ENCODE assay signal across 2 cellular contexts in the genomic region with DNA sequence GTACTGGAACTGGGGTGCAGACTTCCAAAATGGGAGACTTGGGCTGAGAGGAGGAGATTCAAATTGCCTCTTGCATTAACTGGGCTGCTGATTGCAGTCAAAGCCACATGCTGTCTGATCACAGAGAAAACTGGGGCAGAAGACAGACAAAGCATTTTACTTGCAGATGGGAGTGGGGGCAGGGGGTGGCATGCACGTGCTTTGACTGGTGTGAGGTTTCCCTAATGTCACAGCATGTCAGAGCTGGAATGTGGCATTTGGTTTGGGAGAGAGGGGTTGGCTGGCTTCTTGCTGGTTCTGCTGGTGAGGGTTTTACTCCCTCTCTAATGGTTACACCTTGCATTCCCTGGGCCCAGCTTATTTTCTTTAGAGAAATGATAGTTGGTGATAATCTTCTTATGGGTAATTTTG.
TF ChIP-seq lines count a peak whose summit lies in the region.

No MANE protein-coding gene starts in this region.

TF ChIP-seq in HEK293, 187 proteins besides CTCF, POLR2A, EP300 and RAD21:
- TF ChIP-seq ZNF585B (tag by site-specific recombination; IDR thresholded peaks at IDR 0.05) = no peak
- TF ChIP-seq, protein P1, sequence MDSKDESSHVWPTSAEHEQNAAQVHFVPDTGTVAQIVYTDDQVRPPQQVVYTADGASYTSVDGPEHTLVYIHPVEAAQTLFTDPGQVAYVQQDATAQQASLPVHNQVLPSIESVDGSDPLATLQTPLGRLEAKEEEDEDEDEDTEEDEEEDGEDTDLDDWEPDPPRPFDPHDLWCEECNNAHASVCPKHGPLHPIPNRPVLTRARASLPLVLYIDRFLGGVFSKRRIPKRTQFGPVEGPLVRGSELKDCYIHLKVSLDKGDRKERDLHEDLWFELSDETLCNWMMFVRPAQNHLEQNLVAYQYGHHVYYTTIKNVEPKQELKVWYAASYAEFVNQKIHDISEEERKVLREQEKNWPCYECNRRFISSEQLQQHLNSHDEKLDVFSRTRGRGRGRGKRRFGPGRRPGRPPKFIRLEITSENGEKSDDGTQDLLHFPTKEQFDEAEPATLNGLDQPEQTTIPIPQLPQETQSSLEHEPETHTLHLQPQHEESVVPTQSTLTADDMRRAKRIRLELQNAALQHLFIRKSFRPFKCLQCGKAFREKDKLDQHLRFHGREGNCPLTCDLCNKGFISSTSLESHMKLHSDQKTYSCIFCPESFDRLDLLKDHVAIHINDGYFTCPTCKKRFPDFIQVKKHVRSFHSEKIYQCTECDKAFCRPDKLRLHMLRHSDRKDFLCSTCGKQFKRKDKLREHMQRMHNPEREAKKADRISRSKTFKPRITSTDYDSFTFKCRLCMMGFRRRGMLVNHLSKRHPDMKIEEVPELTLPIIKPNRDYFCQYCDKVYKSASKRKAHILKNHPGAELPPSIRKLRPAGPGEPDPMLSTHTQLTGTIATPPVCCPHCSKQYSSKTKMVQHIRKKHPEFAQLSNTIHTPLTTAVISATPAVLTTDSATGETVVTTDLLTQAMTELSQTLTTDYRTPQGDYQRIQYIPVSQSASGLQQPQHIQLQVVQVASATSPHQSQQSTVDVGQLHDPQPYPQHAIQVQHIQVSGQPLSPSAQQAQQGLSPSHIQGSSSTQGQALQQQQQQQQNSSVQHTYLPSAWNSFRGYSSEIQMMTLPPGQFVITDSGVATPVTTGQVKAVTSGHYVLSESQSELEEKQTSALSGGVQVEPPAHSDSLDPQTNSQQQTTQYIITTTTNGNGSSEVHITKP (tag by site-specific recombination; IDR thresholded peaks at IDR 0.05) = peak; percentile 81
- TF ChIP-seq, protein P2, sequence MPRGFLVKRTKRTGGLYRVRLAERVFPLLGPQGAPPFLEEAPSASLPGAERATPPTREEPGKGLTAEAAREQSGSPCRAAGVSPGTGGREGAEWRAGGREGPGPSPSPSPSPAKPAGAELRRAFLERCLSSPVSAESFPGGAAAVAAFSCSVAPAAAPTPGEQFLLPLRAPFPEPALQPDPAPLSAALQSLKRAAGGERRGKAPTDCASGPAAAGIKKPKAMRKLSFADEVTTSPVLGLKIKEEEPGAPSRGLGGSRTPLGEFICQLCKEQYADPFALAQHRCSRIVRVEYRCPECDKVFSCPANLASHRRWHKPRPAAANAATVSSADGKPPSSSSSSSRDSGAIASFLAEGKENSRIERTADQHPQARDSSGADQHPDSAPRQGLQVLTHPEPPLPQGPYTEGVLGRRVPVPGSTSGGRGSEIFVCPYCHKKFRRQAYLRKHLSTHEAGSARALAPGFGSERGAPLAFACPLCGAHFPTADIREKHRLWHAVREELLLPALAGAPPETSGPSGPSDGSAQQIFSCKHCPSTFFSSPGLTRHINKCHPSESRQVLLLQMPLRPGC (tag by site-specific recombination; IDR thresholded peaks at IDR 0.05) = no peak
- TF ChIP-seq ZNF366 (tag by site-specific recombination; conservative IDR thresholded peaks at IDR 0.05) = no peak
- no peak for TF ChIP-seq BCL11B (tag by site-specific recombination; IDR thresholded peaks at IDR 0.05; ENCODE audit: low read depth)
- TF ChIP-seq GLI4 (tag by site-specific recombination; IDR thresholded peaks at IDR 0.05) = no peak
- no peak for TF ChIP-seq ZNF510 (tag by site-specific recombination; IDR thresholded peaks at IDR 0.05; ENCODE audit: insufficient replicate concordance)
- TF ChIP-seq ZIC2 (tag by site-specific recombination; IDR thresholded peaks at IDR 0.05) = peak; percentile 80
- TF ChIP-seq ZNF24 (tag by site-specific recombination; IDR thresholded peaks at IDR 0.05) = no peak
- TF ChIP-seq ZNF10 (tag by site-specific recombination; IDR thresholded peaks at IDR 0.05) = no peak
- TF ChIP-seq, protein P3, sequence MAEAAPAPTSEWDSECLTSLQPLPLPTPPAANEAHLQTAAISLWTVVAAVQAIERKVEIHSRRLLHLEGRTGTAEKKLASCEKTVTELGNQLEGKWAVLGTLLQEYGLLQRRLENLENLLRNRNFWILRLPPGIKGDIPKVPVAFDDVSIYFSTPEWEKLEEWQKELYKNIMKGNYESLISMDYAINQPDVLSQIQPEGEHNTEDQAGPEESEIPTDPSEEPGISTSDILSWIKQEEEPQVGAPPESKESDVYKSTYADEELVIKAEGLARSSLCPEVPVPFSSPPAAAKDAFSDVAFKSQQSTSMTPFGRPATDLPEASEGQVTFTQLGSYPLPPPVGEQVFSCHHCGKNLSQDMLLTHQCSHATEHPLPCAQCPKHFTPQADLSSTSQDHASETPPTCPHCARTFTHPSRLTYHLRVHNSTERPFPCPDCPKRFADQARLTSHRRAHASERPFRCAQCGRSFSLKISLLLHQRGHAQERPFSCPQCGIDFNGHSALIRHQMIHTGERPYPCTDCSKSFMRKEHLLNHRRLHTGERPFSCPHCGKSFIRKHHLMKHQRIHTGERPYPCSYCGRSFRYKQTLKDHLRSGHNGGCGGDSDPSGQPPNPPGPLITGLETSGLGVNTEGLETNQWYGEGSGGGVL (tag by site-specific recombination; IDR thresholded peaks at IDR 0.05) = peak; percentile 47; the same call in 1 of the 2 replicates

TF ChIP-seq in H1, 55 proteins besides CTCF, POLR2A, EP300 and RAD21:
- TF ChIP-seq SIN3A (conservative IDR thresholded peaks at IDR 0.05 in 1 of 2, IDR thresholded peaks at IDR 0.05 in 1 of 2; ENCODE audit: low read depth in 1 of 2, low read length in 2 of 2) (peak; percentile 90 to 92; a peak in 3 of 4 replicates), ZNF274 (IDR thresholded peaks at IDR 0.05; ENCODE audit: borderline replicate concordance, extremely low read depth, low read length) (no peak), KDM5A (IDR thresholded peaks at IDR 0.05; ENCODE audit: low read length) (no peak), FOSL1 (IDR thresholded peaks at IDR 0.05; ENCODE audit: insufficient read depth, low read depth, low read length) (no peak), CBX5 (IDR thresholded peaks at IDR 0.05; ENCODE audit: low read depth, low read length) (no peak), GABPA (IDR thresholded peaks at IDR 0.05; ENCODE audit: borderline replicate concordance, insufficient read depth, low read length) (no peak), TCF12 (IDR thresholded peaks at IDR 0.05; ENCODE audit: low read depth, low read length) (no peak), TEAD4 (IDR thresholded peaks at IDR 0.05; ENCODE audit: low read depth, low read length) (peak; percentile 83)
- TF ChIP-seq, protein P4, sequence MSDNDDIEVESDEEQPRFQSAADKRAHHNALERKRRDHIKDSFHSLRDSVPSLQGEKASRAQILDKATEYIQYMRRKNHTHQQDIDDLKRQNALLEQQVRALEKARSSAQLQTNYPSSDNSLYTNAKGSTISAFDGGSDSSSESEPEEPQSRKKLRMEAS (IDR thresholded peaks at IDR 0.05) = peak; percentile 96
- TF ChIP-seq, protein P5, sequence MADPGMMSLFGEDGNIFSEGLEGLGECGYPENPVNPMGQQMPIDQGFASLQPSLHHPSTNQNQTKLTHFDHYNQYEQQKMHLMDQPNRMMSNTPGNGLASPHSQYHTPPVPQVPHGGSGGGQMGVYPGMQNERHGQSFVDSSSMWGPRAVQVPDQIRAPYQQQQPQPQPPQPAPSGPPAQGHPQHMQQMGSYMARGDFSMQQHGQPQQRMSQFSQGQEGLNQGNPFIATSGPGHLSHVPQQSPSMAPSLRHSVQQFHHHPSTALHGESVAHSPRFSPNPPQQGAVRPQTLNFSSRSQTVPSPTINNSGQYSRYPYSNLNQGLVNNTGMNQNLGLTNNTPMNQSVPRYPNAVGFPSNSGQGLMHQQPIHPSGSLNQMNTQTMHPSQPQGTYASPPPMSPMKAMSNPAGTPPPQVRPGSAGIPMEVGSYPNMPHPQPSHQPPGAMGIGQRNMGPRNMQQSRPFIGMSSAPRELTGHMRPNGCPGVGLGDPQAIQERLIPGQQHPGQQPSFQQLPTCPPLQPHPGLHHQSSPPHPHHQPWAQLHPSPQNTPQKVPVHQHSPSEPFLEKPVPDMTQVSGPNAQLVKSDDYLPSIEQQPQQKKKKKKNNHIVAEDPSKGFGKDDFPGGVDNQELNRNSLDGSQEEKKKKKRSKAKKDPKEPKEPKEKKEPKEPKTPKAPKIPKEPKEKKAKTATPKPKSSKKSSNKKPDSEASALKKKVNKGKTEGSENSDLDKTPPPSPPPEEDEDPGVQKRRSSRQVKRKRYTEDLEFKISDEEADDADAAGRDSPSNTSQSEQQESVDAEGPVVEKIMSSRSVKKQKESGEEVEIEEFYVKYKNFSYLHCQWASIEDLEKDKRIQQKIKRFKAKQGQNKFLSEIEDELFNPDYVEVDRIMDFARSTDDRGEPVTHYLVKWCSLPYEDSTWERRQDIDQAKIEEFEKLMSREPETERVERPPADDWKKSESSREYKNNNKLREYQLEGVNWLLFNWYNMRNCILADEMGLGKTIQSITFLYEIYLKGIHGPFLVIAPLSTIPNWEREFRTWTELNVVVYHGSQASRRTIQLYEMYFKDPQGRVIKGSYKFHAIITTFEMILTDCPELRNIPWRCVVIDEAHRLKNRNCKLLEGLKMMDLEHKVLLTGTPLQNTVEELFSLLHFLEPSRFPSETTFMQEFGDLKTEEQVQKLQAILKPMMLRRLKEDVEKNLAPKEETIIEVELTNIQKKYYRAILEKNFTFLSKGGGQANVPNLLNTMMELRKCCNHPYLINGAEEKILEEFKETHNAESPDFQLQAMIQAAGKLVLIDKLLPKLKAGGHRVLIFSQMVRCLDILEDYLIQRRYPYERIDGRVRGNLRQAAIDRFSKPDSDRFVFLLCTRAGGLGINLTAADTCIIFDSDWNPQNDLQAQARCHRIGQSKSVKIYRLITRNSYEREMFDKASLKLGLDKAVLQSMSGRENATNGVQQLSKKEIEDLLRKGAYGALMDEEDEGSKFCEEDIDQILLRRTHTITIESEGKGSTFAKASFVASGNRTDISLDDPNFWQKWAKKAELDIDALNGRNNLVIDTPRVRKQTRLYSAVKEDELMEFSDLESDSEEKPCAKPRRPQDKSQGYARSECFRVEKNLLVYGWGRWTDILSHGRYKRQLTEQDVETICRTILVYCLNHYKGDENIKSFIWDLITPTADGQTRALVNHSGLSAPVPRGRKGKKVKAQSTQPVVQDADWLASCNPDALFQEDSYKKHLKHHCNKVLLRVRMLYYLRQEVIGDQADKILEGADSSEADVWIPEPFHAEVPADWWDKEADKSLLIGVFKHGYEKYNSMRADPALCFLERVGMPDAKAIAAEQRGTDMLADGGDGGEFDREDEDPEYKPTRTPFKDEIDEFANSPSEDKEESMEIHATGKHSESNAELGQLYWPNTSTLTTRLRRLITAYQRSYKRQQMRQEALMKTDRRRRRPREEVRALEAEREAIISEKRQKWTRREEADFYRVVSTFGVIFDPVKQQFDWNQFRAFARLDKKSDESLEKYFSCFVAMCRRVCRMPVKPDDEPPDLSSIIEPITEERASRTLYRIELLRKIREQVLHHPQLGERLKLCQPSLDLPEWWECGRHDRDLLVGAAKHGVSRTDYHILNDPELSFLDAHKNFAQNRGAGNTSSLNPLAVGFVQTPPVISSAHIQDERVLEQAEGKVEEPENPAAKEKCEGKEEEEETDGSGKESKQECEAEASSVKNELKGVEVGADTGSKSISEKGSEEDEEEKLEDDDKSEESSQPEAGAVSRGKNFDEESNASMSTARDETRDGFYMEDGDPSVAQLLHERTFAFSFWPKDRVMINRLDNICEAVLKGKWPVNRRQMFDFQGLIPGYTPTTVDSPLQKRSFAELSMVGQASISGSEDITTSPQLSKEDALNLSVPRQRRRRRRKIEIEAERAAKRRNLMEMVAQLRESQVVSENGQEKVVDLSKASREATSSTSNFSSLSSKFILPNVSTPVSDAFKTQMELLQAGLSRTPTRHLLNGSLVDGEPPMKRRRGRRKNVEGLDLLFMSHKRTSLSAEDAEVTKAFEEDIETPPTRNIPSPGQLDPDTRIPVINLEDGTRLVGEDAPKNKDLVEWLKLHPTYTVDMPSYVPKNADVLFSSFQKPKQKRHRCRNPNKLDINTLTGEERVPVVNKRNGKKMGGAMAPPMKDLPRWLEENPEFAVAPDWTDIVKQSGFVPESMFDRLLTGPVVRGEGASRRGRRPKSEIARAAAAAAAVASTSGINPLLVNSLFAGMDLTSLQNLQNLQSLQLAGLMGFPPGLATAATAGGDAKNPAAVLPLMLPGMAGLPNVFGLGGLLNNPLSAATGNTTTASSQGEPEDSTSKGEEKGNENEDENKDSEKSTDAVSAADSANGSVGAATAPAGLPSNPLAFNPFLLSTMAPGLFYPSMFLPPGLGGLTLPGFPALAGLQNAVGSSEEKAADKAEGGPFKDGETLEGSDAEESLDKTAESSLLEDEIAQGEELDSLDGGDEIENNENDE (IDR thresholded peaks at IDR 0.05; ENCODE audit: insufficient replicate concordance, low read length) = no peak
- TF ChIP-seq, protein P6, sequence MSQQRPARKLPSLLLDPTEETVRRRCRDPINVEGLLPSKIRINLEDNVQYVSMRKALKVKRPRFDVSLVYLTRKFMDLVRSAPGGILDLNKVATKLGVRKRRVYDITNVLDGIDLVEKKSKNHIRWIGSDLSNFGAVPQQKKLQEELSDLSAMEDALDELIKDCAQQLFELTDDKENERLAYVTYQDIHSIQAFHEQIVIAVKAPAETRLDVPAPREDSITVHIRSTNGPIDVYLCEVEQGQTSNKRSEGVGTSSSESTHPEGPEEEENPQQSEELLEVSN (IDR thresholded peaks at IDR 0.05) = peak; percentile 66
